In genomic region chr2:211035548-211036185, GRCh38 we compare ENCODE assay signal across 8 cellular contexts.
DNase-seq lines count a peak whose midpoint lies in the region; ATAC-seq lines count a peak whose summit lies in the region.

No MANE protein-coding gene starts in this region.

- no peaks in the 10 kb centered on the region for H3K27me3 ChIP-seq in SJCRH30

- ATAC-seq in HG03135 (IDR thresholded peaks at IDR 0.05; ENCODE audit: unreplicated experiment) (peak; percentile 52), GM21515 (IDR thresholded peaks at IDR 0.05; ENCODE audit: unreplicated experiment) (no peak), GM18519 (IDR thresholded peaks at IDR 0.05; ENCODE audit: low FRiP score, unreplicated experiment) (no peak), GM18520 (IDR thresholded peaks at IDR 0.05; ENCODE audit: unreplicated experiment) (no peak)

- H3K4me3 ChIP-seq in SJCRH30 = no peak overlapping the region

- H3K27ac ChIP-seq in SJCRH30 = no peak overlapping the region

- no peaks in the 10 kb centered on the region for H3K36me3 ChIP-seq in SJCRH30

- DNase-seq in NCI-H345 treated with DMSO at 0.1 percent for 48 hours (lab: John Stamatoyannopoulos, UW; ENCODE audit: unreplicated experiment) (peak; percentile 11), NCI-H345 (lab: John Stamatoyannopoulos, UW) (no peak), SJCRH30 (peak; percentile 5 to 62), kidney glomerular epithelial cell (lab: John Stamatoyannopoulos, UW) (peak; percentile 69)

- H3K9me3 ChIP-seq in SJCRH30 (replicated peaks) = no peaks in the 10 kb centered on the region

- no peaks in the 10 kb centered on the region for H3K4me1 ChIP-seq in SJCRH30
